8 cellular contexts compared by ENCODE assay signal in the genomic region with DNA sequence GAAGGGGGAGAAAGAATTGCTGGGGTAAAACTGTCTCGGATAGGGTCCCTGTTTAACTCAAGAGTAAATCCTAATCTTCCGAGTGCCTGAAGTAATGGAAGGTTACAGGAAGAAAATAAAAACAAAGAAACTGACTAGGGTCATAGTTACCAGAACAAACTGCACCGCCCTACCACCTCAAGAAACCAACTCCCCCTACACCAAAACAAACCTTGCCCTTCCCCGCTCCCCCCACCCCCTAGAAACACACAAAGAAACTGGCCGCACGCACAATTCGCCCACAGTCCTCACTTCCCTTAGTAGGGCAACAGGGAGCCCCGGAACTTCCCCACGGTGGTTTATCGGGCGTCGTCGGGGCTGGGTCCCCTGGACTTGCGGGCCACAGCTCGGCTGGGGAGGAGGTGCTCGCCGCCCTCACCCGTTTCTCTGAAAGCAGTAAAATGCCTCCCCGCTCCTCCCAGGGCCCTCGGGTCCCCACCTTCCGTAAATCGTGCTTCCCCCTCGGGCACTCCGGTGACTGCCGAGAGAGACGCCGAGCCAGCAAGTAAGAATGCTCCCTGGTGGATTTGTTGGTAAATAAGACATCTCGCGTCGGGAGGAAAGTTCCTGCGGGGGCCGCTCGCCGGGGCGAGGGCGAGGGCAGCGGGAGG. TPM values are rescaled to one million over a fixed set of nuclear protein-coding genes. Genes with fewer than 3 reads are reported as not detected.
A peak's percentile ranks its signal among the peaks of the same experiment; 100 is the strongest.
DNase-seq lines count a peak whose midpoint lies in the region; ATAC-seq, FAIRE-seq and TF ChIP-seq lines count a peak whose summit lies in the region.

No MANE protein-coding gene starts in this region.

- POLR2A ChIA-PET in K562 (lab: Yijun Ruan, JAX): interaction anchor here (0.5 to 2.2 kb wide), 4 partner anchors 12 to 709 kb away, joined by 3 to 13 read pairs (median 3); no protein-coding TSS in a partner anchor

- H2AFZ ChIP-seq in K562 (ENCODE audit: low read depth, low read length): no peak overlapping the region

- peak overlapping the region; percentile 95 to 100 for H3K9ac ChIP-seq in K562 (ENCODE audit: insufficient read depth in 1 of 2, low read depth in 2 of 2, low read length in 2 of 2)

- no peaks in the 10 kb centered on the region for H3K9me1 ChIP-seq in K562 (ENCODE audit: control insufficient read depth, insufficient read depth, low read length)

- TF ChIP-seq POLR2A in K562 (conservative IDR thresholded peaks at IDR 0.05): 0 out of 2 replicates have a peak, but pooled peaks have one; percentile 33

- 1% methylated on average over 34 of the region's 37 CpGs for WGBS in K562 (ENCODE audit: insufficient coverage, low coverage, missing lambda C conversion rate)

- BruUV-seq in K562 (replicated peaks; lab: Mats Ljungman, UMichigan): no TSS peak

- CTCF ChIA-PET in K562 (lab: Yijun Ruan, JAX; ENCODE audit: low intra/inter-chr PET ratio): no interaction called here

- H4K20me1 ChIP-seq in K562 (replicated peaks; ENCODE audit: control insufficient read depth, insufficient read depth, low read length): peaks cover 30% of the 10 kb centered on the region; the same call in 1 of the 2 replicates

- H3K36me3 ChIP-seq in K562 (ENCODE audit: control insufficient read depth, insufficient read depth, low read length): no peaks in the 10 kb centered on the region; the same call in 2 of the 3 replicates
- no peaks in the 10 kb centered on the region for H3K36me3 ChIP-seq in left lung

- no peak for TF ChIP-seq EP300 in K562 (IDR thresholded peaks at IDR 0.05; ENCODE audit: low read length)

- H3K4me3 ChIP-seq in K562 (peak overlapping the region; percentile 71), left lung (peak overlapping the region; percentile 79 to 91)

- peak; percentile 15 for FAIRE-seq in K562 (lab: Jason Lieb, UNC)

- H3K9me3 ChIP-seq in K562 (replicated peaks; ENCODE audit: control insufficient read depth, insufficient read depth, low read depth, low read length): no peaks in the 10 kb centered on the region
- H3K9me3 ChIP-seq in left lung: no peaks in the 10 kb centered on the region

- H3K4me2 ChIP-seq in K562 (ENCODE audit: insufficient read depth, low read length): peak overlapping the region; percentile 76

- H3K27ac ChIP-seq in C4-2B (peak overlapping the region; percentile 98), K562 (ENCODE audit: extremely low read depth, low read depth, low read length) (peak overlapping the region; percentile 88), left lung (peak overlapping the region; percentile 93 to 94)

- in situ Hi-C loops in K562 (cut with MboI): no loop called here

- no peaks in the 10 kb centered on the region for H3K27me3 ChIP-seq in K562 (ENCODE audit: control insufficient read depth in 2 of 2, insufficient read depth in 2 of 2, low read length in 2 of 2)
- H3K27me3 ChIP-seq in left lung: no peaks in the 10 kb centered on the region

- intact Hi-C loops in K562 (cut with micrococcal nuclease): loop anchor here (10.0 kb wide), 1 partner anchor 311 kb away; no protein-coding TSS in a partner anchor
- intact Hi-C loops in left lung (cut with DNase I): no loop called here

- ATAC-seq in HG03521 (IDR thresholded peaks at IDR 0.05; ENCODE audit: unreplicated experiment) (peak; percentile 16), K562 (peak; percentile 11), left lung (peak; percentile 0)

- peaks cover 74% of the 10 kb centered on the region for H3K79me2 ChIP-seq in K562 (ENCODE audit: control insufficient read depth, insufficient read depth, low read length)

- no peak for TF ChIP-seq RAD21 in K562 (CRISPR knock-in tag; conservative IDR thresholded peaks at IDR 0.05 in 1 of 2, IDR thresholded peaks at IDR 0.05 in 1 of 2)

- peaks cover 23 to 41% of the 10 kb centered on the region in 2 experiments; a peak in 4 of 5 replicates for H3K4me1 ChIP-seq in K562 (replicated peaks in 1 of 2; ENCODE audit: control insufficient read depth in 2 of 2, insufficient read depth in 2 of 2, low read length in 2 of 2)
- peaks cover 0 to 47% of the 10 kb centered on the region in 2 donors for H3K4me1 ChIP-seq in left lung

- TF ChIP-seq CTCF in C4-2B (conservative IDR thresholded peaks at IDR 0.05) (no peak), K562 (IDR thresholded peaks at IDR 0.05 in 2 of 3, conservative IDR thresholded peaks at IDR 0.05 in 1 of 3; ENCODE audit: insufficient read depth in 2 of 3, low read depth in 1 of 3, low read length in 3 of 3) (no peak), left lung (IDR thresholded peaks at IDR 0.05) (no peak)

- peak; percentile 39 for DNase-seq in GM19238 (ENCODE audit: insufficient read length, low spot score)
- DNase-seq in SW480 (ENCODE audit: low spot score): peak; percentile 68
- peak; percentile 35 to 64 (median 42) for DNase-seq in K562 (ENCODE audit: extremely low read depth in 1 of 4, low spot score in 3 of 4)
- DNase-seq in left lung: peak; percentile 57 to 88
- DNase-seq in stimulated activated CD4-positive, alpha-beta T cell treated with anti-CD3 and anti-CD28 coated beads, TNF-alpha, amount 100 ng/mL, for 48 hours (ENCODE audit: low read depth in 3 of 3): peak; percentile 14 to 37 (median 22)
- no peak for DNase-seq in COR-L47 (lab: John Stamatoyannopoulos, UW)

TF ChIP-seq in K562, 482 proteins besides CTCF, POLR2A, EP300 and RAD21 (continues in another document):
- TF ChIP-seq DPF2 (IDR thresholded peaks at IDR 0.05) (no peak), PHF8 (IDR thresholded peaks at IDR 0.05; ENCODE audit: borderline replicate concordance, low read length) (peak; percentile 46; the same call in 1 of the 2 replicates), GTF2E2 (tag; IDR thresholded peaks at IDR 0.05) (peak; percentile 75)
- TF ChIP-seq, protein P1, sequence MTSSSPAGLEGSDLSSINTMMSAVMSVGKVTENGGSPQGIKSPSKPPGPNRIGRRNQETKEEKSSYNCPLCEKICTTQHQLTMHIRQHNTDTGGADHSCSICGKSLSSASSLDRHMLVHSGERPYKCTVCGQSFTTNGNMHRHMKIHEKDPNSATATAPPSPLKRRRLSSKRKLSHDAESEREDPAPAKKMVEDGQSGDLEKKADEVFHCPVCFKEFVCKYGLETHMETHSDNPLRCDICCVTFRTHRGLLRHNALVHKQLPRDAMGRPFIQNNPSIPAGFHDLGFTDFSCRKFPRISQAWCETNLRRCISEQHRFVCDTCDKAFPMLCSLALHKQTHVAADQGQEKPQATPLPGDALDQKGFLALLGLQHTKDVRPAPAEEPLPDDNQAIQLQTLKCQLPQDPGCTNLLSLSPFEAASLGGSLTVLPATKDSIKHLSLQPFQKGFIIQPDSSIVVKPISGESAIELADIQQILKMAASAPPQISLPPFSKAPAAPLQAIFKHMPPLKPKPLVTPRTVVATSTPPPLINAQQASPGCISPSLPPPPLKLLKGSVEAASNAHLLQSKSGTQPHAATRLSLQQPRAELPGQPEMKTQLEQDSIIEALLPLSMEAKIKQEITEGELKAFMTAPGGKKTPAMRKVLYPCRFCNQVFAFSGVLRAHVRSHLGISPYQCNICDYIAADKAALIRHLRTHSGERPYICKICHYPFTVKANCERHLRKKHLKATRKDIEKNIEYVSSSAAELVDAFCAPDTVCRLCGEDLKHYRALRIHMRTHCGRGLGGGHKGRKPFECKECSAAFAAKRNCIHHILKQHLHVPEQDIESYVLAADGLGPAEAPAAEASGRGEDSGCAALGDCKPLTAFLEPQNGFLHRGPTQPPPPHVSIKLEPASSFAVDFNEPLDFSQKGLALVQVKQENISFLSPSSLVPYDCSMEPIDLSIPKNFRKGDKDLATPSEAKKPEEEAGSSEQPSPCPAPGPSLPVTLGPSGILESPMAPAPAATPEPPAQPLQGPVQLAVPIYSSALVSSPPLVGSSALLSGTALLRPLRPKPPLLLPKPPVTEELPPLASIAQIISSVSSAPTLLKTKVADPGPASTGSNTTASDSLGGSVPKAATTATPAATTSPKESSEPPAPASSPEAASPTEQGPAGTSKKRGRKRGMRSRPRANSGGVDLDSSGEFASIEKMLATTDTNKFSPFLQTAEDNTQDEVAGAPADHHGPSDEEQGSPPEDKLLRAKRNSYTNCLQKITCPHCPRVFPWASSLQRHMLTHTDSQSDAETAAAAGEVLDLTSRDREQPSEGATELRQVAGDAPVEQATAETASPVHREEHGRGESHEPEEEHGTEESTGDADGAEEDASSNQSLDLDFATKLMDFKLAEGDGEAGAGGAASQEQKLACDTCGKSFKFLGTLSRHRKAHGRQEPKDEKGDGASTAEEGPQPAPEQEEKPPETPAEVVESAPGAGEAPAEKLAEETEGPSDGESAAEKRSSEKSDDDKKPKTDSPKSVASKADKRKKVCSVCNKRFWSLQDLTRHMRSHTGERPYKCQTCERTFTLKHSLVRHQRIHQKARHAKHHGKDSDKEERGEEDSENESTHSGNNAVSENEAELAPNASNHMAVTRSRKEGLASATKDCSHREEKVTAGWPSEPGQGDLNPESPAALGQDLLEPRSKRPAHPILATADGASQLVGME (CRISPR knock-in tag; IDR thresholded peaks at IDR 0.05): peak; percentile 23; the same call in 1 of the 2 replicates

RNA-seq across cellular contexts. Expression of a gene that starts 2.4 kb away (rescaled TPM):
- 40.4 and 89.7 TPM in 2 replicates for total RNA-seq in K562 (2011; cell fraction: chromatin; rRNA removed; ENCODE audit: low replicate concordance)
- 29.2 and 31.7 TPM in 2 replicates for total RNA-seq in K562 (2011; cell fraction: nucleolus; rRNA removed)
- 62.3 and 112 TPM in 2 replicates for total RNA-seq in K562 (2011; cell fraction: nucleoplasm; rRNA removed)
- total RNA-seq in K562 (2014; rRNA removed) (57.6 and 73.2 TPM in 2 replicates), K562 (2014; rRNA removed; fragmentation: Illumina TruSeq; extraction: Trizol) (118 and 135 TPM in 2 replicates), K562 (2015; rRNA removed; fragmentation: Illumina TruSeq; extraction: Trizol) (75.4 and 94.6 TPM in 2 replicates), K562 (2021) (99.3 and 110 TPM in 2 replicates), left lung (10 to 100 TPM; 37.9 to 40.2 TPM)
- polyA plus RNA-seq in K562 (2011; rRNA removed) (83.8 and 100 TPM in 2 replicates), K562 (2014; fragmentation: Illumina TruSeq; extraction: Trizol) (157 and 185 TPM in 2 replicates), K562 (2014; fragmentation: Nextera tagmentation; extraction: Ambion mirVana) (100 to 1,000 TPM; 141 to 165 TPM), K562 (2014; rRNA removed) (76.8 and 105 TPM in 2 replicates)
- 17.5 and 41.7 TPM in 2 replicates for polyA plus RNA-seq in K562 (2011; cell fraction: cytosol; rRNA removed)
- 24.2 and 26.2 TPM in 2 replicates for polyA plus RNA-seq in K562 (2011; cell fraction: nucleus; rRNA removed)
- 45.8 and 57.9 TPM in 2 replicates for polyA plus RNA-seq in K562 (2012)
- polyA minus RNA-seq in K562 (2011; rRNA and poly(A)+ RNA removed): 70.8 and 77.5 TPM in 2 replicates
- 42.1 and 62.9 TPM in 2 replicates for polyA minus RNA-seq in K562 (2011; cell fraction: cytosol; rRNA and poly(A)+ RNA removed)
- polyA minus RNA-seq in K562 (2011; cell fraction: nucleus; rRNA and poly(A)+ RNA removed): 29.1 and 38.5 TPM in 2 replicates
